ENCODE assay signal across 1 cellular context in the genomic region with DNA sequence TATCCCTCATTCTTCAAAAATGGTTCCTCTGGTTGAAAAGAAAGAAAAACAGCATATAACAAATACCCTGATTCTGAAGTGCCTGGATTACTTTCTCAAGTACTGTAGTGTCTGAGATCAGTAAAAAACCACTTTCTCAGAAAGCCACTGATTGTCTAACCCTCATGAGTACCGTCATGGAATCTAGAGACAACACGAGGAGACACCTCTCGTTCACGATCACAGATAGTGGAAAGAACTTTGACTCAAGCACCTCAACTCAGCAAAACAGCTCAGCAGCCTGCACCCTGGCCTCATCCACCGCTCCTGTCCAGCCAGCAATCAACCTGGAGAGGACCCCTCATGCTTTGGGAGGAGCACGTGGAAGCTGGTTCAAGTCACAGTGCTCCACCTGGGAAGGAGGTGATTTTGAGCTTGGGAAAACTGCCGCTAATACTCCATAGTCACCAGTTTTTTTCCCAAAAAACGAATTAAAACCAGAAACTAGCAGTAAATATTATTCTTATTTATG.
TF ChIP-seq lines count a peak whose summit lies in the region.

No MANE protein-coding gene starts in this region.

TF ChIP-seq in HepG2, 621 proteins besides CTCF, POLR2A, EP300 and RAD21 (continued from another document):
- TF ChIP-seq ZNF407 (CRISPR knock-in tag; IDR thresholded peaks at IDR 0.05; ENCODE audit: not compliant biosample characterization), result no peak
